In genomic region chr19:48258350-48258749, GRCh38 we compare ENCODE assay signal across 1 cellular context.
TF ChIP-seq lines count a peak whose summit lies in the region.

No MANE protein-coding gene starts in this region.

TF ChIP-seq in HepG2, 621 proteins besides CTCF, POLR2A, EP300 and RAD21:
- no peak for TF ChIP-seq ZMAT5 (CRISPR knock-in tag; IDR thresholded peaks at IDR 0.05; ENCODE audit: borderline replicate concordance, low read depth)
- no peak for TF ChIP-seq ZNF326 (CRISPR knock-in tag; IDR thresholded peaks at IDR 0.05; ENCODE audit: borderline replicate concordance)
- TF ChIP-seq ZNF770 (CRISPR knock-in tag; IDR thresholded peaks at IDR 0.05): no peak
- no peak for TF ChIP-seq ZNF350 (CRISPR knock-in tag; IDR thresholded peaks at IDR 0.05; ENCODE audit: borderline replicate concordance, low read depth)
- no peak for TF ChIP-seq SOX13 (IDR thresholded peaks at IDR 0.05)
- TF ChIP-seq SOX13 (CRISPR knock-in tag; conservative IDR thresholded peaks at IDR 0.05 in 1 of 2, IDR thresholded peaks at IDR 0.05 in 1 of 2): no peak
- no peak for TF ChIP-seq TSC22D2 (CRISPR knock-in tag; IDR thresholded peaks at IDR 0.05; ENCODE audit: borderline replicate concordance)
TF ChIP-seq in HepG2: peak in this region for 0.
